ENCODE assay signal across 9 cellular contexts in the genomic region with DNA sequence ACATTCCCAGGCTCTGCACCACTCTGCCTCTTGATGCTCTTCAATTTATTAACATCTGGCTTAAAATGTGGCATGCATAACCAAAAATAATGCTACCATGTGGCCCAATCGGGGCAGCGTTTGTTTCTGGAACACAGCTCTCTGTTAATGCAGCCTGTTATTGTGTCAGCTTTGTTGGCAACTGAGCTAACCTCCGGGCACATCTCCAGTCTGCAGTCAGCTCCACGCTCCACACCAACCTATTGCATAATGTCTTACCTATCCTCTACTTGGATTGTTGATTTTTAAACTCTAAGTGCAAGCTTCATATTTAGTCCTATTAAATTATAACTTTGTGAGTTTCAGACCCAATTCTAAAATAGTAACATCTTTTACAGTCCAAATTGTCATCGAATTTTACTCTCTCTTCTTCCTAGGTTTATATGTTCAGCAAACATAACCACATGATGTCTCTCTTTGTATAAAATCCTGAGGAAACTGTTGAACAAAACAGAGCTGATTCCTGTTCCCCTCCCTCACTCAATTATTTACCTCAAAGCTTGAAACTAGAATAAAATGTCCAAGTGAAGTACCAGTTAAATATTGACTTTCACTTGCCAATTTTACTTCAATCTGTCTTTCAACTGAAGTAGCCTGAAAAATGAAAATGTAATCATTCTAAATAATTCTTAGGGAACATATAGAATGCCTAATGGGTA.
DNase-seq lines count a peak whose midpoint lies in the region; ATAC-seq, FAIRE-seq and TF ChIP-seq lines count a peak whose summit lies in the region.
"Had no signal": no experiment of that assay in that cellular context is flagged by ENCODE, and none has a peak within 500 bp of the region (broad histone marks: within the 10 kb centered on the region; RNA-seq: fewer than 3 reads in every experiment).

No MANE protein-coding gene starts in this region.

- no peaks in the 10 kb centered on the region for H3K27me3 ChIP-seq in PC-9 (ENCODE audit: insufficient read depth, low read depth)
- no peaks in the 10 kb centered on the region for H3K27me3 ChIP-seq in naive thymus-derived CD4-positive, alpha-beta T cell (ENCODE audit: control insufficient read depth in 2 of 2, insufficient read depth in 2 of 2, low read length in 2 of 2)

- peaks cover 2% of the 10 kb centered on the region for H3K27me3 Mint-ChIP-seq in activated CD4-positive, alpha-beta T cell treated with anti-CD3 and anti-CD28 coated beads, Interleukin-2, amount 10 ng/mL, durations not matched to agents 7 days and 5 days
- peaks cover 0 to 10% (median 4%) of the 10 kb centered on the region in 5 donors for H3K27me3 Mint-ChIP-seq in naive thymus-derived CD4-positive, alpha-beta T cell
- no peaks in the 10 kb centered on the region for H3K27me3 Mint-ChIP-seq in activated naive CD8-positive, alpha-beta T cell treated with anti-CD3 and anti-CD28 coated beads for 36 hours

- H3K4me3 Mint-ChIP-seq in activated CD4-positive, alpha-beta T cell treated with anti-CD3 and anti-CD28 coated beads, Interleukin-2, amount 10 ng/mL, durations not matched to agents 7 days and 5 days, result no peak overlapping the region
- H3K4me3 Mint-ChIP-seq in naive thymus-derived CD4-positive, alpha-beta T cell, result no peak overlapping the region
- no peak overlapping the region for H3K4me3 Mint-ChIP-seq in activated naive CD8-positive, alpha-beta T cell treated with anti-CD3 and anti-CD28 coated beads for 36 hours

- no peak overlapping the region for H3K4me3 ChIP-seq in PC-9
- no peak overlapping the region for H3K4me3 ChIP-seq in skeletal muscle cell (ENCODE audit: low read depth, low read length)
- no peak overlapping the region for H3K4me3 ChIP-seq in naive thymus-derived CD4-positive, alpha-beta T cell (ENCODE audit: low read length)

- FAIRE-seq in GM19239 (lab: Jason Lieb, UNC), result peak; percentile 82
- no peak for FAIRE-seq in H54 (lab: Jason Lieb, UNC)

- POLR2A ChIA-PET in PC-9 (lab: Charles Lee; ENCODE audit: unreplicated experiment), result interaction anchor here (0.6 kb wide), 1 partner anchor 13 kb away, joined by 19 read pairs; no protein-coding TSS in a partner anchor
- POLR2A ChIA-PET in activated CD4-positive, alpha-beta T cell treated with anti-CD3 and anti-CD28 coated beads, Interleukin-2, amount 10 ng/mL, durations not matched to agents 7 days and 5 days (lab: Charles Lee), result no interaction called here
- POLR2A ChIA-PET in naive thymus-derived CD4-positive, alpha-beta T cell (lab: Charles Lee), result no interaction called here

- no TSS peak for BruUV-seq in PC-9 (replicated peaks; lab: Mats Ljungman, UMichigan)

- peaks cover 12% of the 10 kb centered on the region; the same call in 1 of the 2 replicates for H3F3A ChIP-seq in PC-9 (ENCODE audit: insufficient read depth, low read depth)

- no peaks in the 10 kb centered on the region for H3K9me3 ChIP-seq in PC-9 (ENCODE audit: insufficient read depth, low read depth)
- H3K9me3 ChIP-seq in naive thymus-derived CD4-positive, alpha-beta T cell (ENCODE audit: control insufficient read depth in 2 of 3, low read length in 3 of 3), result no peaks in the 10 kb centered on the region

- H3K9me2 ChIP-seq in PC-9 (ENCODE audit: insufficient read depth), result no peaks in the 10 kb centered on the region

- no peaks in the 10 kb centered on the region for H3K36me3 Mint-ChIP-seq in activated CD4-positive, alpha-beta T cell treated with anti-CD3 and anti-CD28 coated beads, Interleukin-2, amount 10 ng/mL, durations not matched to agents 7 days and 5 days (ENCODE audit: low read depth)
- H3K36me3 Mint-ChIP-seq in naive thymus-derived CD4-positive, alpha-beta T cell, result no peaks in the 10 kb centered on the region
- no peaks in the 10 kb centered on the region for H3K36me3 Mint-ChIP-seq in activated naive CD8-positive, alpha-beta T cell treated with anti-CD3 and anti-CD28 coated beads for 36 hours

- H3K4me1 ChIP-seq in PC-9 (replicated peaks; ENCODE audit: insufficient read depth), result peaks cover 39% of the 10 kb centered on the region
- H3K4me1 ChIP-seq in naive thymus-derived CD4-positive, alpha-beta T cell (ENCODE audit: control insufficient read depth in 2 of 2, insufficient read depth in 2 of 2, low read length in 2 of 2), result no peaks in the 10 kb centered on the region

- H2AFZ ChIP-seq in PC-9, result peak overlapping the region; percentile 12; the same call in 1 of the 2 replicates

- TF ChIP-seq POLR2A in H54 (IDR thresholded peaks at IDR 0.05; ENCODE audit: low read depth, low read length), result no peak

- no peaks in the 10 kb centered on the region for H3K79me2 ChIP-seq in PC-9 (ENCODE audit: low read depth)

- no peak for TF ChIP-seq CTCF in PC-9 (conservative IDR thresholded peaks at IDR 0.05)

- H3K27ac ChIP-seq in PC-9, result peak overlapping the region; percentile 71
- H3K27ac ChIP-seq in naive thymus-derived CD4-positive, alpha-beta T cell (ENCODE audit: low read depth, low read length), result no peak overlapping the region

- H3K4me2 ChIP-seq in PC-9, result peak overlapping the region; percentile 68

- no peaks in the 10 kb centered on the region for H3K9me3 Mint-ChIP-seq in activated CD4-positive, alpha-beta T cell treated with anti-CD3 and anti-CD28 coated beads, Interleukin-2, amount 10 ng/mL, durations not matched to agents 7 days and 5 days
- peaks cover 0 to 3% (median 0%) of the 10 kb centered on the region in 11 donors for H3K9me3 Mint-ChIP-seq in naive thymus-derived CD4-positive, alpha-beta T cell
- no peaks in the 10 kb centered on the region for H3K9me3 Mint-ChIP-seq in activated naive CD8-positive, alpha-beta T cell treated with anti-CD3 and anti-CD28 coated beads for 36 hours

- ATAC-seq in Right ventricle myocardium superior (ENCODE audit: poor library complexity), result peak; percentile 98
- no peak for ATAC-seq in naive thymus-derived CD4-positive, alpha-beta T cell

- CTCF ChIA-PET in PC-9 (lab: Charles Lee), result no interaction called here
- CTCF ChIA-PET in activated CD4-positive, alpha-beta T cell treated with anti-CD3 and anti-CD28 coated beads, Interleukin-2, amount 10 ng/mL, durations not matched to agents 7 days and 5 days (lab: Charles Lee), result no interaction called here
- CTCF ChIA-PET in naive thymus-derived CD4-positive, alpha-beta T cell (lab: Charles Lee), result interaction anchor here (0.6 kb wide), 1 partner anchor 101 kb away, joined by 6 read pairs; no protein-coding TSS in a partner anchor

- intact Hi-C loops in PC-9 (cut with micrococcal nuclease; ENCODE audit: unreplicated experiment) (no loop called here), Right ventricle myocardium superior (cut with DNase I) (no loop called here)
- intact Hi-C loops in naive thymus-derived CD4-positive, alpha-beta T cell (cut with micrococcal nuclease), result no loop called here

- no peak overlapping the region for H3K27ac Mint-ChIP-seq in activated CD4-positive, alpha-beta T cell treated with anti-CD3 and anti-CD28 coated beads, Interleukin-2, amount 10 ng/mL, durations not matched to agents 7 days and 5 days
- no peak overlapping the region for H3K27ac Mint-ChIP-seq in naive thymus-derived CD4-positive, alpha-beta T cell
- H3K27ac Mint-ChIP-seq in activated naive CD8-positive, alpha-beta T cell treated with anti-CD3 and anti-CD28 coated beads for 36 hours, result no peak overlapping the region

- H3K4me1 Mint-ChIP-seq in activated CD4-positive, alpha-beta T cell treated with anti-CD3 and anti-CD28 coated beads, Interleukin-2, amount 10 ng/mL, durations not matched to agents 7 days and 5 days, result no peaks in the 10 kb centered on the region
- peaks cover 0 to 4% (median 0%) of the 10 kb centered on the region in 7 donors for H3K4me1 Mint-ChIP-seq in naive thymus-derived CD4-positive, alpha-beta T cell
- H3K4me1 Mint-ChIP-seq in activated naive CD8-positive, alpha-beta T cell treated with anti-CD3 and anti-CD28 coated beads for 36 hours, result peaks cover 2% of the 10 kb centered on the region

- H4K20me1 ChIP-seq in PC-9 (ENCODE audit: insufficient read depth), result no peaks in the 10 kb centered on the region

- DNase-seq in GM19239 (ENCODE audit: insufficient read length, low spot score), result no peak
- peak; percentile 24 to 64 for DNase-seq in PC-9
- DNase-seq in Right ventricle myocardium superior, result peak; percentile 82
- DNase-seq in skeletal muscle cell (ENCODE audit: low read depth), result peak; percentile 72
- no peak for DNase-seq in H54 (ENCODE audit: insufficient read length, low spot score)
- no peak for DNase-seq in activated CD4-positive, alpha-beta T cell treated with anti-CD3 and anti-CD28 coated beads, Interleukin-2, amount 10 ng/mL, durations not matched to agents 7 days and 5 days
- DNase-seq in naive thymus-derived CD4-positive, alpha-beta T cell, result no peak
- no peak for DNase-seq in activated naive CD8-positive, alpha-beta T cell treated with anti-CD3 and anti-CD28 coated beads for 36 hours
- DNase-seq: OCI-M1 had no signal

- no peaks in the 10 kb centered on the region for H3K36me3 ChIP-seq in PC-9 (ENCODE audit: low read depth)
- H3K36me3 ChIP-seq in naive thymus-derived CD4-positive, alpha-beta T cell (ENCODE audit: control insufficient read depth in 2 of 3, insufficient read depth in 3 of 3, low read length in 3 of 3), result no peaks in the 10 kb centered on the region

Comparison
In these comparisons a context has a peak if more than half of its experiments do, and no peak if none do; other contexts are left out.
1. DNase-seq: peak in PC-9 (2 of 2), Right ventricle myocardium superior (single experiment) and skeletal muscle cell (single experiment); none in GM19239 (single experiment), H54 (single experiment), activated CD4-positive, alpha-beta T cell treated with anti-CD3 and anti-CD28 coated beads, Interleukin-2, amount 10 ng/mL, durations not matched to agents 7 days and 5 days (single experiment), naive thymus-derived CD4-positive, alpha-beta T cell (0 of 9) and activated naive CD8-positive, alpha-beta T cell treated with anti-CD3 and anti-CD28 coated beads for 36 hours (single experiment).